8 cellular contexts compared by ENCODE assay signal in genomic region chr18:54222922-54223567, GRCh38. TPM values are rescaled to one million over a fixed set of nuclear protein-coding genes. Genes with fewer than 3 reads are reported as not detected.
DNase-seq lines count a peak whose midpoint lies in the region; ATAC-seq, FAIRE-seq and TF ChIP-seq lines count a peak whose summit lies in the region.

No MANE protein-coding gene starts in this region.

- DNase-seq in NOMO-1 treated with DMSO at 0.1 percent for 48 hours (lab: John Stamatoyannopoulos, UW; ENCODE audit: unreplicated experiment) (peak; percentile 15), NOMO-1 treated with dmso at 0.1 percent for 144 hours (lab: John Stamatoyannopoulos, UW; ENCODE audit: unreplicated experiment) (no peak), NCI-H2107 treated with DMSO at 0.1 percent for 48 hours (lab: John Stamatoyannopoulos, UW; ENCODE audit: unreplicated experiment) (peak; percentile 68), kidney (no peak), NCI-H82 treated with DMSO at 0.1 percent for 48 hours (lab: John Stamatoyannopoulos, UW; ENCODE audit: unreplicated experiment) (no peak)
- peak; percentile 31 for DNase-seq in activated gamma-delta T cell treated with anti-CD3 and anti-CD28 coated beads, Interleukin-2, amount 50 U/mL, for 16 hours (ENCODE audit: low read depth)
- DNase-seq in stimulated activated naive B cell treated with anti-CD40 and anti-IgM and Interleukin-4, amounts not matched to agents 10 μg/mL and 1 μg/mL and 100 μg/mL, for 72 hours: peak; percentile 32

- intact Hi-C loops in kidney (cut with DNase I): no loop called here

- H3K4me1 Mint-ChIP-seq in stimulated activated naive B cell treated with anti-CD40 and anti-IgM and Interleukin-4, amounts not matched to agents 10 μg/mL and 1 μg/mL and 100 μg/mL, for 72 hours: peaks cover 27 to 62% of the 10 kb centered on the region in 2 donors

- H3K4me3 Mint-ChIP-seq in stimulated activated naive B cell treated with anti-CD40 and anti-IgM and Interleukin-4, amounts not matched to agents 10 μg/mL and 1 μg/mL and 100 μg/mL, for 72 hours: peak overlapping the region; percentile 87 to 94

- H3K9ac ChIP-seq in kidney (ENCODE audit: low read length in 2 of 2): peak overlapping the region in 1 of 2 donors; percentile 67

- H3K9me3 ChIP-seq in kidney (ENCODE audit: control insufficient read depth in 1 of 2, low read length in 2 of 2): no peaks in the 10 kb centered on the region

- H3K4me3 ChIP-seq in kidney (ENCODE audit: low read length in 2 of 2): peak overlapping the region; percentile 72 to 83

- FAIRE-seq in kidney (lab: Jason Lieb, UNC): no peak

- peak; percentile 21 for TF ChIP-seq CTCF in kidney (IDR thresholded peaks at IDR 0.05; ENCODE audit: borderline replicate concordance, extremely low read depth, insufficient read depth)

- H3K36me3 ChIP-seq in kidney (ENCODE audit: control insufficient read depth in 1 of 2, insufficient read depth in 2 of 2, low read length in 2 of 2): no peaks in the 10 kb centered on the region

- H3K9me3 Mint-ChIP-seq in stimulated activated naive B cell treated with anti-CD40 and anti-IgM and Interleukin-4, amounts not matched to agents 10 μg/mL and 1 μg/mL and 100 μg/mL, for 72 hours: no peaks in the 10 kb centered on the region

- H3K27me3 Mint-ChIP-seq in stimulated activated naive B cell treated with anti-CD40 and anti-IgM and Interleukin-4, amounts not matched to agents 10 μg/mL and 1 μg/mL and 100 μg/mL, for 72 hours: no peaks in the 10 kb centered on the region

- peaks cover 9 to 10% of the 10 kb centered on the region in 2 donors for H3K4me1 ChIP-seq in kidney (ENCODE audit: control insufficient read depth in 1 of 2, insufficient read depth in 1 of 2, low read depth in 1 of 2, low read length in 2 of 2)

- H3K27ac ChIP-seq in kidney (ENCODE audit: low read depth in 2 of 2, low read length in 2 of 2): peak overlapping the region in 1 of 2 donors; percentile 75

- peaks cover 10 to 24% of the 10 kb centered on the region in 2 donors for H3K36me3 Mint-ChIP-seq in stimulated activated naive B cell treated with anti-CD40 and anti-IgM and Interleukin-4, amounts not matched to agents 10 μg/mL and 1 μg/mL and 100 μg/mL, for 72 hours

- no peak overlapping the region for H3K27ac Mint-ChIP-seq in stimulated activated naive B cell treated with anti-CD40 and anti-IgM and Interleukin-4, amounts not matched to agents 10 μg/mL and 1 μg/mL and 100 μg/mL, for 72 hours

- peak; percentile 54 for ATAC-seq in HG02610 (IDR thresholded peaks at IDR 0.05; ENCODE audit: unreplicated experiment)
- ATAC-seq in stimulated activated naive B cell treated with anti-CD40 and anti-IgM and Interleukin-4, amounts not matched to agents 10 μg/mL and 1 μg/mL and 100 μg/mL, for 72 hours (replicated peaks): peak; percentile 41 to 43

RNA-seq across cellular contexts. Expression of gene MBD2, which starts 1.4 kb away (rescaled TPM):
- total RNA-seq in kidney: 123 TPM
- polyA plus RNA-seq in kidney (ENCODE audit: insufficient read depth, low read depth, low replicate concordance): 79.1 TPM

RNA-seq across cellular contexts. Expression of gene POLI, which starts 46.3 kb away (rescaled TPM):
- 45.1 TPM for total RNA-seq in kidney
- polyA plus RNA-seq in kidney (ENCODE audit: insufficient read depth, low read depth, low replicate concordance): 15.6 TPM

Comparison
In these comparisons a context has a peak if more than half of its experiments do, and no peak if none do; other contexts are left out.
1. DNase-seq: peak in NOMO-1 treated with DMSO at 0.1 percent for 48 hours (single experiment), NCI-H2107 treated with DMSO at 0.1 percent for 48 hours (single experiment), activated gamma-delta T cell treated with anti-CD3 and anti-CD28 coated beads, Interleukin-2, amount 50 U/mL, for 16 hours (single experiment) and stimulated activated naive B cell treated with anti-CD40 and anti-IgM and Interleukin-4, amounts not matched to agents 10 μg/mL and 1 μg/mL and 100 μg/mL, for 72 hours (single experiment); none in NOMO-1 treated with dmso at 0.1 percent for 144 hours (single experiment), kidney (single experiment) and NCI-H82 treated with DMSO at 0.1 percent for 48 hours (single experiment).